ENCODE assay signal across 1 cellular context in genomic region chr10:68088744-68089143, GRCh38.
TF ChIP-seq lines count a peak whose summit lies in the region.

No MANE protein-coding gene starts in this region.

TF ChIP-seq in H1, 55 proteins besides CTCF, POLR2A, EP300 and RAD21 (continued from another document):
- no peak for TF ChIP-seq JUND (IDR thresholded peaks at IDR 0.05; ENCODE audit: low read length)
- no peak for TF ChIP-seq GTF2F1 (IDR thresholded peaks at IDR 0.05; ENCODE audit: borderline replicate concordance, low read depth, low read length)
- TF ChIP-seq BCL11A (IDR thresholded peaks at IDR 0.05; ENCODE audit: low read depth in 2 of 2, low read length in 2 of 2) = no peak
- TF ChIP-seq NANOG (IDR thresholded peaks at IDR 0.05; ENCODE audit: insufficient read depth, low read depth, low read length, poor library complexity, severe bottlenecking) = no peak
- TF ChIP-seq KDM1A (IDR thresholded peaks at IDR 0.05; ENCODE audit: borderline replicate concordance, low read length) = no peak
- TF ChIP-seq RBBP5 (IDR thresholded peaks at IDR 0.05; ENCODE audit: borderline replicate concordance, low read depth, low read length) = no peak
- no peak for TF ChIP-seq RFX5 (IDR thresholded peaks at IDR 0.05; ENCODE audit: borderline replicate concordance, low read depth, low read length)
- TF ChIP-seq RNF2 (IDR thresholded peaks at IDR 0.05; ENCODE audit: borderline replicate concordance, low read depth, low read length, missing control alignments, poor library complexity, severe bottlenecking) = no peak
- TF ChIP-seq EZH2 (IDR thresholded peaks at IDR 0.05; ENCODE audit: low read depth, low read length, severe bottlenecking) = no peak
